15 cellular contexts compared by ENCODE assay signal in genomic region chr1:9685833-9686232, GRCh38. TPM values are rescaled to one million over a fixed set of nuclear protein-coding genes. Genes with fewer than 3 reads are reported as not detected.
A peak's percentile ranks its signal among the peaks of the same experiment; 100 is the strongest.
DNase-seq lines count a peak whose midpoint lies in the region; ATAC-seq and TF ChIP-seq lines count a peak whose summit lies in the region.
"Had no signal": no experiment of that assay in that cellular context is flagged by ENCODE, and none has a peak within 500 bp of the region (broad histone marks: within the 10 kb centered on the region; RNA-seq: fewer than 3 reads in every experiment).

No MANE protein-coding gene starts in this region.

- H3K4me1 Mint-ChIP-seq in activated CD8-positive, alpha-beta T cell treated with anti-CD3 and anti-CD28 coated beads for 36 hours (ENCODE audit: low read depth): peaks cover 62% of the 10 kb centered on the region
- peaks cover 72 to 74% of the 10 kb centered on the region in 2 donors for H3K4me1 Mint-ChIP-seq in immature natural killer cell

- peak overlapping the region; percentile 96 for H3K27ac Mint-ChIP-seq in activated CD8-positive, alpha-beta T cell treated with anti-CD3 and anti-CD28 coated beads for 36 hours
- H3K27ac Mint-ChIP-seq in immature natural killer cell: peak overlapping the region; percentile 80 to 95 (median 88)

- H3K36me3 Mint-ChIP-seq in activated CD8-positive, alpha-beta T cell treated with anti-CD3 and anti-CD28 coated beads for 36 hours (ENCODE audit: low read depth): peaks cover 30% of the 10 kb centered on the region
- no peaks in the 10 kb centered on the region for H3K36me3 Mint-ChIP-seq in immature natural killer cell

- TF ChIP-seq CTCF in activated CD8-positive, alpha-beta T cell treated with anti-CD3 and anti-CD28 coated beads for 36 hours (IDR thresholded peaks at IDR 0.05): no peak
- TF ChIP-seq CTCF in BE2C (IDR thresholded peaks at IDR 0.05; ENCODE audit: low read depth, low read length): no peak
- no peak for TF ChIP-seq CTCF in GM13976 (IDR thresholded peaks at IDR 0.05; ENCODE audit: borderline replicate concordance, control extremely low read depth, extremely low read depth, insufficient read depth, missing control alignments)

- no peak for ATAC-seq in activated CD8-positive, alpha-beta T cell treated with anti-CD3 and anti-CD28 coated beads for 36 hours
- ATAC-seq in HG02840 (IDR thresholded peaks at IDR 0.05; ENCODE audit: low FRiP score, unreplicated experiment): no peak
- ATAC-seq: esophagus mucosa had no signal

- CTCF ChIA-PET in activated CD8-positive, alpha-beta T cell treated with anti-CD3 and anti-CD28 coated beads for 36 hours (lab: Charles Lee): interaction anchor here (1.7 to 7.2 kb wide), 3 partner anchors 21 to 58 kb away, joined by 5 to 51 read pairs (median 5); no protein-coding TSS in a partner anchor

- in situ Hi-C loops in GM13976 (cut with MboI; ENCODE audit: low sequenced_read_pairs, unreplicated experiment): no loop called here

- H3K27me3 Mint-ChIP-seq in activated CD8-positive, alpha-beta T cell treated with anti-CD3 and anti-CD28 coated beads for 36 hours: no peaks in the 10 kb centered on the region
- H3K27me3 Mint-ChIP-seq in immature natural killer cell (ENCODE audit: low read depth in 3 of 3): peaks cover 0 to 7% (median 3%) of the 10 kb centered on the region in 3 donors

- POLR2A ChIA-PET in activated CD8-positive, alpha-beta T cell treated with anti-CD3 and anti-CD28 coated beads for 36 hours (lab: Charles Lee): interaction anchor here (0.8 to 7.7 kb wide), 6 partner anchors 10 to 58 kb away, joined by 3 to 73 read pairs (median 26); partner anchors contain the start of gene PIK3CD

- intact Hi-C loops in activated CD8-positive, alpha-beta T cell treated with anti-CD3 and anti-CD28 coated beads for 36 hours (cut with micrococcal nuclease): loop anchor here (5.0 kb wide), 2 partner anchors 34 to 59 kb away; partner anchors contain the start of gene PIK3CD

- no peaks in the 10 kb centered on the region for H3K4me1 ChIP-seq in BE2C

- H3K27me3 ChIP-seq in BE2C: peaks cover 25% of the 10 kb centered on the region

- no peak overlapping the region for H3K4me3 Mint-ChIP-seq in activated CD8-positive, alpha-beta T cell treated with anti-CD3 and anti-CD28 coated beads for 36 hours
- peak overlapping the region in 3 of 5 donors; percentile 6 to 73 (median 9) for H3K4me3 Mint-ChIP-seq in immature natural killer cell

- no peak overlapping the region for H3K4me3 ChIP-seq in BE2C (ENCODE audit: low read depth, low read length)
- H3K4me3 ChIP-seq: left ventricle myocardium inferior had no signal

- no peaks in the 10 kb centered on the region for H3K9me3 Mint-ChIP-seq in activated CD8-positive, alpha-beta T cell treated with anti-CD3 and anti-CD28 coated beads for 36 hours
- H3K9me3 Mint-ChIP-seq in immature natural killer cell: no peaks in the 10 kb centered on the region

- H3K36me3 ChIP-seq in BE2C: no peaks in the 10 kb centered on the region
- H3K36me3 ChIP-seq: left ventricle myocardium inferior had no signal

- H3K9me3 ChIP-seq in BE2C: no peaks in the 10 kb centered on the region
- H3K9me3 ChIP-seq: left ventricle myocardium inferior, SK-N-SH had no signal

- DNase-seq in CD1c-positive myeloid dendritic cell (ENCODE audit: extremely low spot score): peak; percentile 41
- DNase-seq in ELR (ENCODE audit: low read depth): peak; percentile 20
- DNase-seq in activated CD8-positive, alpha-beta T cell treated with anti-CD3 and anti-CD28 coated beads for 36 hours: no peak
- no peak for DNase-seq in immature natural killer cell
- DNase-seq in NCI-H748 treated with DMSO at 0.1 percent for 48 hours (lab: John Stamatoyannopoulos, UW): no peak
- no peak for DNase-seq in BE2C
- DNase-seq in GM13976 (ENCODE audit: low spot score): no peak
- DNase-seq: activated naive CD4-positive, alpha-beta T cell; hypothalamus; left ventricle myocardium inferior; MM.1S; NCI-H2171; SK-N-SH had no signal

RNA-seq across cellular contexts. Expression of gene PIK3CD, which starts 34.3 kb away (rescaled TPM):
- total RNA-seq in activated CD8-positive, alpha-beta T cell treated with anti-CD3 and anti-CD28 coated beads for 36 hours: 100 to 1,000 TPM; 152 to 158 TPM
- 100 to 1,000 TPM in 1 of 3 donors, 10 to 100 TPM in 2; 43.4 to 133 (median 49.0) TPM for polyA plus RNA-seq in immature natural killer cell
- polyA plus RNA-seq in BE2C (2012; ENCODE audit: insufficient read depth, insufficient read length, low read depth): not detected

Comparison
In these comparisons a context has a peak if more than half of its experiments do, and no peak if none do; other contexts are left out.
1. DNase-seq: peak in CD1c-positive myeloid dendritic cell (single experiment) and ELR (single experiment); none in activated CD8-positive, alpha-beta T cell treated with anti-CD3 and anti-CD28 coated beads for 36 hours (single experiment), immature natural killer cell (0 of 3), NCI-H748 treated with DMSO at 0.1 percent for 48 hours (single experiment), BE2C (single experiment) and GM13976 (single experiment).